ENCODE assay signal across 8 cellular contexts in the genomic region with DNA sequence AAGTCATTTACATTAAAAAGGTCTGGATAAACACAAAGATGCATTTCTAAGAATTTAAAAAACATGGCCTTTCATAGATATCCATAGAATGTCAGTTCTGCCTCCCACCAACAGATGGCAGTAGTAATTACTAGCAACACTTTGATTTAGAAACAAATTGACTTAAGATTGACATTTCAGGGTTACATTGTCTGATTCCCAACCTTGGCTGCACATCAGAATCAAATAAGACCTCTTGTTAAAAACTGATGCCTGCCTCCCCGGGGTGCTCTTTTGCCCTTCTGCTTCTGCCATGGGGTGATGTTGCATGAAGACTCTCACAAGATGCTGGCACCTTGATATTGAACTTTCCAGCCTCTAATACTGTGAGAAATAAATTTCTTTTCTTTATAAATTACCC.
DNase-seq lines count a peak whose midpoint lies in the region; ATAC-seq and TF ChIP-seq lines count a peak whose summit lies in the region.

No MANE protein-coding gene starts in this region.

- peak; percentile 62 for TF ChIP-seq CTCF in GM12873 (IDR thresholded peaks at IDR 0.05; ENCODE audit: insufficient read depth, low read depth, low read length, missing control alignments)
- TF ChIP-seq CTCF in LNCaP clone FGC (IDR thresholded peaks at IDR 0.05; ENCODE audit: control insufficient read depth, extremely low read depth, insufficient read depth), result peak; percentile 67
- peak; percentile 32 for TF ChIP-seq CTCF in cardiac fibroblast (IDR thresholded peaks at IDR 0.05; ENCODE audit: low read depth, low read length)
- peak; percentile 55 for TF ChIP-seq CTCF in neural progenitor cell (IDR thresholded peaks at IDR 0.05)
- TF ChIP-seq CTCF in gastrocnemius medialis (IDR thresholded peaks at IDR 0.05 in 4 of 5, conservative IDR thresholded peaks at IDR 0.05 in 1 of 5), result peak in 2 of 5 experiments; percentile 5 to 42

- TF ChIP-seq POLR2A in gastrocnemius medialis (IDR thresholded peaks at IDR 0.05), result no peak

- H3K27ac ChIP-seq in neural progenitor cell (no peak overlapping the region), gastrocnemius medialis (no peak overlapping the region)

- ATAC-seq in gastrocnemius medialis (no peak), HG03520 (IDR thresholded peaks at IDR 0.05; ENCODE audit: unreplicated experiment) (no peak)

- H3K27ac Mint-ChIP-seq in neural progenitor cell, result no peak overlapping the region

- peak; percentile 11 for DNase-seq in LNCaP clone FGC (ENCODE audit: low read depth)
- peak; percentile 9 to 52 for DNase-seq in cardiac fibroblast (ENCODE audit: low read depth in 2 of 2)
- no peak for DNase-seq in neural progenitor cell (ENCODE audit: low spot score)
- DNase-seq in gastrocnemius medialis, result no peak
- no peak for DNase-seq in cerebellar nuclear complex (lab: John Stamatoyannopoulos, UW)
- DNase-seq in posterior vena cava (ENCODE audit: low spot score), result no peak

- H3K9me3 ChIP-seq in neural progenitor cell (ENCODE audit: low read depth) (no peaks in the 10 kb centered on the region), gastrocnemius medialis (no peaks in the 10 kb centered on the region)

- no peaks in the 10 kb centered on the region for H3K79me2 ChIP-seq in neural progenitor cell (ENCODE audit: low read depth)

- H3K4me1 ChIP-seq in neural progenitor cell, result peaks cover 24% of the 10 kb centered on the region
- H3K4me1 ChIP-seq in gastrocnemius medialis, result no peaks in the 10 kb centered on the region

- H3K4me3 ChIP-seq in LNCaP clone FGC (ENCODE audit: low read depth, low read length) (no peak overlapping the region), cardiac fibroblast (replicated peaks in 1 of 2; ENCODE audit: low read depth in 2 of 2, low read length in 2 of 2) (no peak overlapping the region), neural progenitor cell (no peak overlapping the region), gastrocnemius medialis (no peak overlapping the region)

- H3K9ac ChIP-seq in neural progenitor cell, result no peak overlapping the region

- H4K20me1 ChIP-seq in neural progenitor cell (ENCODE audit: low read depth), result no peaks in the 10 kb centered on the region

- H3K9me3 Mint-ChIP-seq in neural progenitor cell, result peaks cover 6% of the 10 kb centered on the region

- H3K27me3 ChIP-seq in neural progenitor cell (no peaks in the 10 kb centered on the region), gastrocnemius medialis (no peaks in the 10 kb centered on the region)

- no peaks in the 10 kb centered on the region for H3K27me3 Mint-ChIP-seq in neural progenitor cell (ENCODE audit: insufficient read depth, low read depth)

- in situ Hi-C loops in gastrocnemius medialis (cut with MboI; ENCODE audit: low sequenced_read_pairs in 4 of 4), result loop anchor here in 1 of 4 donors (25.0 kb wide), 1 partner anchor 300 kb away; no protein-coding TSS in a partner anchor

- no peak overlapping the region for H2AFZ ChIP-seq in neural progenitor cell (replicated peaks)

- no peaks in the 10 kb centered on the region for H3K36me3 Mint-ChIP-seq in neural progenitor cell

- no peak overlapping the region for H3K4me2 ChIP-seq in neural progenitor cell

- no peaks in the 10 kb centered on the region for H3F3A ChIP-seq in neural progenitor cell (ENCODE audit: low read depth)

- no peak overlapping the region for H3K4me3 Mint-ChIP-seq in neural progenitor cell

- intact Hi-C loops in gastrocnemius medialis (cut with DNase I; ENCODE audit: low total_unique reads) (no loop called here), posterior vena cava (cut with DNase I) (no loop called here)

- H3K4me1 Mint-ChIP-seq in neural progenitor cell, result peaks cover 15% of the 10 kb centered on the region

- H3K36me3 ChIP-seq in neural progenitor cell, result no peaks in the 10 kb centered on the region
- H3K36me3 ChIP-seq in gastrocnemius medialis, result no peaks in the 10 kb centered on the region

Comparison
In these comparisons a context has a peak if more than half of its experiments do, and no peak if none do; other contexts are left out.
1. DNase-seq: peak in LNCaP clone FGC (single experiment) and cardiac fibroblast (2 of 2); none in neural progenitor cell (single experiment), gastrocnemius medialis (0 of 2), cerebellar nuclear complex (0 of 2) and posterior vena cava (single experiment).